In genomic region chr3:190205739-190206138, GRCh38 we compare ENCODE assay signal across 9 cellular contexts.
DNase-seq lines count a peak whose midpoint lies in the region; ATAC-seq and TF ChIP-seq lines count a peak whose summit lies in the region.
"Had no signal": no experiment of that assay in that cellular context is flagged by ENCODE, and none has a peak within 500 bp of the region (broad histone marks: within the 10 kb centered on the region; RNA-seq: fewer than 3 reads in every experiment).

No MANE protein-coding gene starts in this region.

- H3K9me3 Mint-ChIP-seq in naive thymus-derived CD4-positive, alpha-beta T cell = no peaks in the 10 kb centered on the region
- H3K9me3 Mint-ChIP-seq in activated CD4-positive, alpha-beta memory T cell treated with anti-CD3 and anti-CD28 coated beads for 36 hours = no peaks in the 10 kb centered on the region
- peaks cover 21% of the 10 kb centered on the region for H3K9me3 Mint-ChIP-seq in WTC11

- no peak for TF ChIP-seq EP300 in sigmoid colon (IDR thresholded peaks at IDR 0.05)

- no peak overlapping the region for H3K4me3 ChIP-seq in naive thymus-derived CD4-positive, alpha-beta T cell (ENCODE audit: low read length)
- no peak overlapping the region for H3K4me3 ChIP-seq in sigmoid colon
- H3K4me3 ChIP-seq: gastroesophageal sphincter had no signal

- ATAC-seq in GM18867 (IDR thresholded peaks at IDR 0.05; ENCODE audit: unreplicated experiment) (peak; percentile 68), HG02623 (IDR thresholded peaks at IDR 0.05; ENCODE audit: unreplicated experiment) (peak; percentile 76), WTC11 (no peak)
- ATAC-seq in naive thymus-derived CD4-positive, alpha-beta T cell = peak; percentile 59
- ATAC-seq: gastroesophageal sphincter had no signal

- DNase-seq in NCI-H460 (ENCODE audit: extremely low read depth, low read depth) = peak; percentile 54
- no peak for DNase-seq in naive thymus-derived CD4-positive, alpha-beta T cell
- DNase-seq in sigmoid colon = no peak
- no peak for DNase-seq in NCI-H345 treated with DMSO at 0.1 percent for 48 hours (lab: John Stamatoyannopoulos, UW; ENCODE audit: unreplicated experiment)
- no peak for DNase-seq in activated CD4-positive, alpha-beta memory T cell treated with anti-CD3 and anti-CD28 coated beads for 36 hours
- no peak for DNase-seq in WTC11 (ENCODE audit: low spot score)

- H3K27ac Mint-ChIP-seq in naive thymus-derived CD4-positive, alpha-beta T cell = no peak overlapping the region
- no peak overlapping the region for H3K27ac Mint-ChIP-seq in activated CD4-positive, alpha-beta memory T cell treated with anti-CD3 and anti-CD28 coated beads for 36 hours
- H3K27ac Mint-ChIP-seq in WTC11 = no peak overlapping the region

- TF ChIP-seq CTCF in sigmoid colon (IDR thresholded peaks at IDR 0.05) = no peak
- no peak for TF ChIP-seq CTCF in WTC11 (IDR thresholded peaks at IDR 0.05)

- H3K4me3 Mint-ChIP-seq in naive thymus-derived CD4-positive, alpha-beta T cell = no peak overlapping the region
- H3K4me3 Mint-ChIP-seq in activated CD4-positive, alpha-beta memory T cell treated with anti-CD3 and anti-CD28 coated beads for 36 hours = no peak overlapping the region
- H3K4me3 Mint-ChIP-seq in WTC11 = no peak overlapping the region

- H3K9me3 ChIP-seq in naive thymus-derived CD4-positive, alpha-beta T cell (ENCODE audit: control insufficient read depth in 2 of 3, low read length in 3 of 3) = no peaks in the 10 kb centered on the region
- no peaks in the 10 kb centered on the region for H3K9me3 ChIP-seq in sigmoid colon
- H3K9me3 ChIP-seq: gastroesophageal sphincter had no signal

- peaks cover 0 to 3% (median 0%) of the 10 kb centered on the region in 5 donors for H3K36me3 Mint-ChIP-seq in naive thymus-derived CD4-positive, alpha-beta T cell
- no peaks in the 10 kb centered on the region for H3K36me3 Mint-ChIP-seq in activated CD4-positive, alpha-beta memory T cell treated with anti-CD3 and anti-CD28 coated beads for 36 hours
- peaks cover 20% of the 10 kb centered on the region for H3K36me3 Mint-ChIP-seq in WTC11

- no peaks in the 10 kb centered on the region for H3K27me3 ChIP-seq in naive thymus-derived CD4-positive, alpha-beta T cell (ENCODE audit: control insufficient read depth in 2 of 2, insufficient read depth in 2 of 2, low read length in 2 of 2)
- no peaks in the 10 kb centered on the region for H3K27me3 ChIP-seq in sigmoid colon
- H3K27me3 ChIP-seq: gastroesophageal sphincter had no signal

- peaks cover 4 to 40% (median 9%) of the 10 kb centered on the region in 5 donors for H3K27me3 Mint-ChIP-seq in naive thymus-derived CD4-positive, alpha-beta T cell
- peaks cover 23% of the 10 kb centered on the region for H3K27me3 Mint-ChIP-seq in activated CD4-positive, alpha-beta memory T cell treated with anti-CD3 and anti-CD28 coated beads for 36 hours
- peaks cover 3% of the 10 kb centered on the region; the same call in 1 of the 2 replicates for H3K27me3 Mint-ChIP-seq in WTC11 (ENCODE audit: low read depth)

- H3K36me3 ChIP-seq in naive thymus-derived CD4-positive, alpha-beta T cell (ENCODE audit: control insufficient read depth in 2 of 3, insufficient read depth in 3 of 3, low read length in 3 of 3) = no peaks in the 10 kb centered on the region
- no peaks in the 10 kb centered on the region for H3K36me3 ChIP-seq in sigmoid colon
- H3K36me3 ChIP-seq: gastroesophageal sphincter had no signal

- WGBS in sigmoid colon, 2 donors = 68 to 73% methylated on average over 1 of the region's 1 CpG

- CTCF ChIA-PET in naive thymus-derived CD4-positive, alpha-beta T cell (lab: Charles Lee) = no interaction called here
- CTCF ChIA-PET in activated CD4-positive, alpha-beta memory T cell treated with anti-CD3 and anti-CD28 coated beads for 36 hours (lab: Charles Lee) = no interaction called here
- CTCF ChIA-PET in WTC11 (lab: Charles Lee) = interaction anchor here (0.7 kb wide), 1 partner anchor 501 kb away, joined by 7 read pairs; no protein-coding TSS in a partner anchor

- H3K4me1 Mint-ChIP-seq in naive thymus-derived CD4-positive, alpha-beta T cell = peaks cover 0 to 4% (median 0%) of the 10 kb centered on the region in 7 donors
- peaks cover 13% of the 10 kb centered on the region for H3K4me1 Mint-ChIP-seq in activated CD4-positive, alpha-beta memory T cell treated with anti-CD3 and anti-CD28 coated beads for 36 hours (ENCODE audit: low read depth)
- H3K4me1 Mint-ChIP-seq in WTC11 = no peaks in the 10 kb centered on the region

- H3K4me1 ChIP-seq in naive thymus-derived CD4-positive, alpha-beta T cell (ENCODE audit: control insufficient read depth in 2 of 2, insufficient read depth in 2 of 2, low read length in 2 of 2) = no peaks in the 10 kb centered on the region
- H3K4me1 ChIP-seq in sigmoid colon = no peaks in the 10 kb centered on the region
- H3K4me1 ChIP-seq: gastroesophageal sphincter had no signal

- H3K27ac ChIP-seq in naive thymus-derived CD4-positive, alpha-beta T cell (ENCODE audit: low read depth, low read length) = no peak overlapping the region
- H3K27ac ChIP-seq in sigmoid colon = no peak overlapping the region
- H3K27ac ChIP-seq: gastroesophageal sphincter had no signal

- intact Hi-C loops in naive thymus-derived CD4-positive, alpha-beta T cell (cut with micrococcal nuclease) = no loop called here
- intact Hi-C loops in sigmoid colon (cut with DNase I) = no loop called here
- intact Hi-C loops in activated CD4-positive, alpha-beta memory T cell treated with anti-CD3 and anti-CD28 coated beads for 36 hours (cut with micrococcal nuclease) = loop anchor here (1.0 to 5.0 kb wide), 2 partner anchors 114 to 412 kb away; no protein-coding TSS in a partner anchor

- TF ChIP-seq POLR2A in sigmoid colon (IDR thresholded peaks at IDR 0.05) = no peak

- POLR2A ChIA-PET in naive thymus-derived CD4-positive, alpha-beta T cell (lab: Charles Lee) = no interaction called here
- POLR2A ChIA-PET in activated CD4-positive, alpha-beta memory T cell treated with anti-CD3 and anti-CD28 coated beads for 36 hours (lab: Charles Lee) = no interaction called here
- POLR2A ChIA-PET in WTC11 (lab: Charles Lee) = no interaction called here

TF ChIP-seq in WTC11, 78 proteins besides CTCF, POLR2A, EP300 and RAD21:
- TF ChIP-seq CDX4 (CRISPR knock-in tag; IDR thresholded peaks at IDR 0.05; ENCODE audit: borderline replicate concordance) = no peak
- TF ChIP-seq NFE2L1 (CRISPR knock-in tag; IDR thresholded peaks at IDR 0.05) = no peak
- no peak for TF ChIP-seq SOX15 (CRISPR knock-in tag; IDR thresholded peaks at IDR 0.05)
- TF ChIP-seq TEAD1 (CRISPR knock-in tag; IDR thresholded peaks at IDR 0.05) = no peak
- no peak for TF ChIP-seq RELA (CRISPR knock-in tag; IDR thresholded peaks at IDR 0.05; ENCODE audit: borderline replicate concordance)
